ENCODE assay signal across 36 cellular contexts in the genomic region with DNA sequence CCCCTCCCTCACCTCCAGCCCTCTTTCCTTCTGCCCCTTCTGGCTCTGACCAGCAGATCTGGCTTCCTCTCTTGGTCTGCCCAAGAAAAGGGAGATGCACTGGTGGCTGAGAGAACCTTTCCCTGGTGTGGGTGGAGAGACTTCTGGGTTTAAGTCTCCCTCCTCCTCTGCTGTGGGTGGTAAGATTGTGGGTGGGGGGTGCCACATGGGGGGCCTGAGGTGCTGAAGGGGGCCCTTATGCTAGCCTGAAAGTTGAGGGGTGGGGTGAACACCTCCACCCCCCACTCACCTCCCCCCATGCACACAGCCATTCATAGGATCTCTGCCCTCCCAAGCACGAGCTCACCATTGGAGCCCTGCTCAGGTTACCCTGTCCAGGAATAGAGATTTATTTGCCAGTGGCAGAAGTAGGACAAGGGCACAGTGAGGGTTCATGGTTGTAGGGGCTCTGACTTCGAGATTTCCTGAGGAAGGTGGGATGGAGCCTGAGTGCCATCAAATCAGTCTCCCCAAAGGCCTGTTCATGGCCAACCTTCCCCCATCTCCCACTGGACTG. TPM values are rescaled to one million over a fixed set of nuclear protein-coding genes. Genes with fewer than 3 reads are reported as not detected.
"Had no signal": no experiment of that assay in that cellular context is flagged by ENCODE, and none has a peak within 500 bp of the region (broad histone marks: within the 10 kb centered on the region; RNA-seq: fewer than 3 reads in every experiment).

No MANE protein-coding gene starts in this region.

- H3K9me3 ChIP-seq: MG63 had no signal

- H3K36me3 Mint-ChIP-seq: activated CD8-positive, alpha-beta memory T cell treated with anti-CD3 and anti-CD28 coated beads, Interleukin-2, amount 10 ng/mL, durations not matched to agents 7 days and 5 days; activated naive CD4-positive, alpha-beta T cell treated with anti-CD3 and anti-CD28 coated beads, Interleukin-2, amount 50 U/mL, for 24 hours had no signal

- ATAC-seq: activated CD8-positive, alpha-beta memory T cell treated with anti-CD3 and anti-CD28 coated beads, Interleukin-2, amount 10 ng/mL, durations not matched to agents 7 days and 5 days; Panc1; Right ventricle myocardium inferior; T-cell had no signal

- DNase-seq: activated B cell treated with CpG ODN at 0.5 μM for 24 hours; activated CD4-positive, alpha-beta T cell treated with anti-CD3 and anti-CD28 coated beads for 1 hour; activated CD4-positive, alpha-beta T cell treated with anti-CD3 and anti-CD28 coated beads, Interleukin-2, amount 10 ng/mL, durations not matched to agents 24 days and 14 days; activated CD4-positive, alpha-beta T cell treated with anti-CD3 and anti-CD28 coated beads, Interleukin-2, amount 50 U/mL, for 48 hours; activated CD8-positive, alpha-beta memory T cell treated with anti-CD3 and anti-CD28 coated beads, Interleukin-2, amount 10 ng/mL, durations not matched to agents 7 days and 5 days; activated effector memory CD4-positive, alpha-beta T cell treated with Interleukin-2 at 50 U/mL for 16 hours; activated naive CD4-positive, alpha-beta T cell; activated T-cell treated with anti-CD3 and anti-CD28 coated beads, Interleukin-2, amount 50 U/mL, for 24 hours; amygdala; brain microvascular endothelial cell; KBM-7; MG63; MV-4-11; NCI-H1092 treated with DMSO at 0.1 percent for 48 hours; NCI-H1417 treated with DMSO at 0.1 percent for 48 hours; NCI-H1694; NCI-H2029; NCI-H2107; NCI-H2171 treated with DMSO at 0.1 percent for 48 hours; NCI-H226; NCI-H69; NK-92 treated with Interleukin-12 subunit alpha and Interleukin-12 subunit beta, amount 100 ng/mL, for 24 hours; OCI-M1; RPMI8226; T-cell; T-helper 2 cell; T1000 had no signal

- H3K9me3 Mint-ChIP-seq: activated B cell treated with CpG ODN at 0.5 μM for 24 hours; activated CD4-positive, alpha-beta T cell treated with anti-CD3 and anti-CD28 coated beads, Interleukin-2, amount 10 ng/mL, durations not matched to agents 24 days and 14 days; activated naive CD4-positive, alpha-beta T cell treated with anti-CD3 and anti-CD28 coated beads, Interleukin-2, amount 50 U/mL, for 24 hours; activated T-cell treated with anti-CD3 and anti-CD28 coated beads, Interleukin-2, amount 50 U/mL, for 24 hours; activated T-helper 1 cell treated with anti-CD3 and anti-CD28 coated beads, Interleukin-12 subunit alpha, Interleukin-12 subunit beta, Interleukin-2, Interleukin-4 antibody, amounts not matched to agents 30 ng/mL and 10 ng/mL and 1 ng/mL, durations not matched to agents 14 hours and 24 hours and 36 hours; T-cell had no signal

- H3K4me3 Mint-ChIP-seq: activated B cell treated with CpG ODN at 0.5 μM for 24 hours; activated CD4-positive, alpha-beta T cell treated with anti-CD3 and anti-CD28 coated beads, Interleukin-2, amount 10 ng/mL, durations not matched to agents 24 days and 14 days; activated CD8-positive, alpha-beta memory T cell treated with anti-CD3 and anti-CD28 coated beads, Interleukin-2, amount 10 ng/mL, durations not matched to agents 7 days and 5 days; activated naive CD4-positive, alpha-beta T cell treated with anti-CD3 and anti-CD28 coated beads, Interleukin-2, amount 50 U/mL, for 24 hours; activated T-cell treated with anti-CD3 and anti-CD28 coated beads, Interleukin-2, amount 50 U/mL, for 24 hours; activated T-helper 1 cell treated with anti-CD3 and anti-CD28 coated beads, Interleukin-12 subunit alpha, Interleukin-12 subunit beta, Interleukin-2, Interleukin-4 antibody, amounts not matched to agents 30 ng/mL and 10 ng/mL and 1 ng/mL, durations not matched to agents 14 hours and 24 hours and 36 hours had no signal

- FAIRE-seq: astrocyte, TTC549 had no signal

- H3K36me3 ChIP-seq: brain microvascular endothelial cell, cardiac muscle cell, MG63 had no signal

- H3K27ac ChIP-seq: brain microvascular endothelial cell, cardiac muscle cell, SK-N-MC had no signal

- H3K4me3 ChIP-seq: cardiac muscle cell, MG63, SK-N-MC had no signal

- H3K27ac Mint-ChIP-seq: activated B cell treated with CpG ODN at 0.5 μM for 24 hours; activated CD4-positive, alpha-beta T cell treated with anti-CD3 and anti-CD28 coated beads, Interleukin-2, amount 10 ng/mL, durations not matched to agents 24 days and 14 days; activated CD8-positive, alpha-beta memory T cell treated with anti-CD3 and anti-CD28 coated beads, Interleukin-2, amount 10 ng/mL, durations not matched to agents 7 days and 5 days; activated naive CD4-positive, alpha-beta T cell treated with anti-CD3 and anti-CD28 coated beads, Interleukin-2, amount 50 U/mL, for 24 hours; activated T-cell treated with anti-CD3 and anti-CD28 coated beads, Interleukin-2, amount 50 U/mL, for 24 hours; activated T-helper 1 cell treated with anti-CD3 and anti-CD28 coated beads, Interleukin-12 subunit alpha, Interleukin-12 subunit beta, Interleukin-2, Interleukin-4 antibody, amounts not matched to agents 30 ng/mL and 10 ng/mL and 1 ng/mL, durations not matched to agents 14 hours and 24 hours and 36 hours; T-cell had no signal

RNA-seq across cellular contexts. Expression of a gene that starts 1.7 kb away (rescaled TPM):
- total RNA-seq: activated B cell treated with CpG ODN at 0.5 μM for 24 hours; activated CD4-positive, alpha-beta T cell treated with anti-CD3 and anti-CD28 coated beads, Interleukin-2, amount 10 ng/mL, durations not matched to agents 24 days and 14 days; activated CD8-positive, alpha-beta memory T cell treated with anti-CD3 and anti-CD28 coated beads, Interleukin-2, amount 10 ng/mL, durations not matched to agents 7 days and 5 days; astrocyte; NCI-H460 had no signal
